20 cellular contexts compared by ENCODE assay signal in genomic region chr1:55285849-55286248, GRCh38.
DNase-seq lines count a peak whose midpoint lies in the region; ATAC-seq, FAIRE-seq and TF ChIP-seq lines count a peak whose summit lies in the region.
"Had no signal": no experiment of that assay in that cellular context is flagged by ENCODE, and none has a peak within 500 bp of the region (broad histone marks: within the 10 kb centered on the region; RNA-seq: fewer than 3 reads in every experiment).

No MANE protein-coding gene starts in this region.

- no peak overlapping the region for H2AFZ ChIP-seq in SK-N-SH (ENCODE audit: low read depth)

- 0 out of 2 replicates have a peak, but pooled peaks have one; percentile 7 for TF ChIP-seq CTCF in SK-N-SH (IDR thresholded peaks at IDR 0.05)

- POLR2A ChIA-PET in SK-N-SH (lab: Yijun Ruan, JAX) = no interaction called here

- DNase-seq in SK-N-SH (no peak), NCI-H510A (lab: John Stamatoyannopoulos, UW) (peak; percentile 23), epithelial cell of prostate (ENCODE audit: low read depth, low spot score) (peak; percentile 82), small intestine (no peak), T-helper 17 cell (no peak)
- no peak for DNase-seq in stimulated activated naive B cell treated with anti-CD40 and anti-IgM and Interleukin-4, amounts not matched to agents 10 μg/mL and 1 μg/mL and 100 μg/mL, for 72 hours
- DNase-seq in NK-92 treated with Interleukin-12 subunit alpha and Interleukin-12 subunit beta, amount 100 ng/mL, for 24 hours (lab: John Stamatoyannopoulos, UW) = no peak
- DNase-seq: activated CD4-positive, alpha-beta T cell treated with anti-CD3 and anti-CD28 coated beads for 36 hours; activated naive CD4-positive, alpha-beta T cell treated with anti-CD3 and anti-CD28 coated beads, Interleukin-2, amount 50 U/mL, for 16 hours; activated T-cell treated with anti-CD3 and anti-CD28 coated beads for 4 hours; body of pancreas; left ventricle myocardium superior; MM.1S; NCI-H1930; SHP77; spleen; stimulated activated naive CD8-positive, alpha-beta T cell treated with anti-CD3 and anti-CD28 coated beads, Interleukin-15, Interleukin-2, amounts not matched to agents 100 U/mL and 50 U/mL, for 24 hours; uterus had no signal

- no peak for TF ChIP-seq EP300 in SK-N-SH (IDR thresholded peaks at IDR 0.05; ENCODE audit: borderline replicate concordance in 1 of 2, low read depth in 1 of 2, low read length in 1 of 2)

- peak overlapping the region; percentile 99 for H3K27ac Mint-ChIP-seq in stimulated activated naive B cell treated with anti-CD40 and anti-IgM and Interleukin-4, amounts not matched to agents 10 μg/mL and 1 μg/mL and 100 μg/mL, for 72 hours
- no peak overlapping the region for H3K27ac Mint-ChIP-seq in T-helper 17 cell

- H3K4me2 ChIP-seq in SK-N-SH = no peak overlapping the region

- no peaks in the 10 kb centered on the region for H3K79me2 ChIP-seq in SK-N-SH (ENCODE audit: insufficient read depth)

- H3K36me3 Mint-ChIP-seq in stimulated activated naive B cell treated with anti-CD40 and anti-IgM and Interleukin-4, amounts not matched to agents 10 μg/mL and 1 μg/mL and 100 μg/mL, for 72 hours = peaks cover 5 to 20% of the 10 kb centered on the region in 2 donors
- peaks cover 5% of the 10 kb centered on the region for H3K36me3 Mint-ChIP-seq in T-helper 17 cell (ENCODE audit: low read depth)

- H3K9me3 ChIP-seq in SK-N-SH (no peaks in the 10 kb centered on the region), small intestine (ENCODE audit: control insufficient read depth, low read depth) (no peaks in the 10 kb centered on the region), T-helper 17 cell (ENCODE audit: control insufficient read depth, low read length, poor library complexity, severe bottlenecking) (no peaks in the 10 kb centered on the region)
- H3K9me3 ChIP-seq: body of pancreas, spleen, uterus had no signal

- no peaks in the 10 kb centered on the region for H3K27me3 Mint-ChIP-seq in stimulated activated naive B cell treated with anti-CD40 and anti-IgM and Interleukin-4, amounts not matched to agents 10 μg/mL and 1 μg/mL and 100 μg/mL, for 72 hours
- H3K27me3 Mint-ChIP-seq in T-helper 17 cell = peaks cover 33% of the 10 kb centered on the region

- no peak overlapping the region for H3K9ac ChIP-seq in SK-N-SH

- H4K20me1 ChIP-seq in SK-N-SH (ENCODE audit: insufficient read depth) = no peaks in the 10 kb centered on the region

- no peak for ATAC-seq in SK-N-SH treated with all-trans-retinoic acid at 6 μM for 48 hours
- ATAC-seq in stimulated activated naive B cell treated with anti-CD40 and anti-IgM and Interleukin-4, amounts not matched to agents 10 μg/mL and 1 μg/mL and 100 μg/mL, for 72 hours (replicated peaks) = no peak
- ATAC-seq in T-helper 17 cell = no peak
- ATAC-seq: activated CD4-positive, alpha-beta T cell treated with anti-CD3 and anti-CD28 coated beads for 36 hours; body of pancreas; stimulated activated naive CD8-positive, alpha-beta T cell treated with anti-CD3 and anti-CD28 coated beads, Interleukin-15, Interleukin-2, amounts not matched to agents 100 U/mL and 50 U/mL, for 24 hours had no signal

- H3K9me3 Mint-ChIP-seq in stimulated activated naive B cell treated with anti-CD40 and anti-IgM and Interleukin-4, amounts not matched to agents 10 μg/mL and 1 μg/mL and 100 μg/mL, for 72 hours = peaks cover 5% of the 10 kb centered on the region in 2 donors

- no peaks in the 10 kb centered on the region for H3K36me3 ChIP-seq in SK-N-SH (replicated peaks in 1 of 2; ENCODE audit: control insufficient read depth in 1 of 2, insufficient read depth in 2 of 2, low read length in 1 of 2)
- H3K36me3 ChIP-seq in small intestine (ENCODE audit: control insufficient read depth in 2 of 2, insufficient read depth in 2 of 2, low read length in 2 of 2) = no peaks in the 10 kb centered on the region
- H3K36me3 ChIP-seq: spleen, uterus had no signal

- 100% methylated on average over 1 of the region's 1 CpG for WGBS in SK-N-SH (ENCODE audit: low lambda C conversion rate)
- 57 to 85% (median 77%) methylated on average over 1 of the region's 1 CpG for WGBS in small intestine, 3 donors

- H3K27me3 ChIP-seq in SK-N-SH (ENCODE audit: insufficient read depth) (no peaks in the 10 kb centered on the region), small intestine (ENCODE audit: control insufficient read depth in 2 of 2, insufficient read depth in 2 of 2, low read length in 2 of 2) (no peaks in the 10 kb centered on the region)
- H3K27me3 ChIP-seq: body of pancreas, spleen, uterus had no signal

- no peaks in the 10 kb centered on the region for H3F3A ChIP-seq in SK-N-SH (replicated peaks; ENCODE audit: insufficient read depth)

- H3K4me3 ChIP-seq in SK-N-SH (ENCODE audit: low read depth in 2 of 2, low read length in 1 of 2) (no peak overlapping the region), small intestine (ENCODE audit: low read depth in 1 of 2, low read length in 2 of 2) (no peak overlapping the region)
- H3K4me3 ChIP-seq: body of pancreas, spleen, uterus had no signal

- no peaks in the 10 kb centered on the region for H3K9me2 ChIP-seq in SK-N-SH

- CTCF ChIA-PET in SK-N-SH (lab: Yijun Ruan, JAX) = interaction anchor here (0.7 to 5.5 kb wide), 8 partner anchors 8 to 1299 kb away, joined by 3 to 70 read pairs (median 4); partner anchors contain the start of gene PLPP3

- 0 out of 2 replicates have a peak, but pooled peaks have one; percentile 24 for TF ChIP-seq RAD21 in SK-N-SH (IDR thresholded peaks at IDR 0.05; ENCODE audit: low read length)

- H3K4me3 Mint-ChIP-seq in stimulated activated naive B cell treated with anti-CD40 and anti-IgM and Interleukin-4, amounts not matched to agents 10 μg/mL and 1 μg/mL and 100 μg/mL, for 72 hours = no peak overlapping the region
- no peak overlapping the region for H3K4me3 Mint-ChIP-seq in T-helper 17 cell
- H3K4me3 Mint-ChIP-seq: activated CD4-positive, alpha-beta T cell treated with anti-CD3 and anti-CD28 coated beads for 36 hours had no signal

- peak overlapping the region in 1 of 2 experiments; percentile 82; a peak in 2 of 4 replicates for H3K27ac ChIP-seq in SK-N-SH (ENCODE audit: low read depth in 2 of 2, low read length in 1 of 2)
- no peak overlapping the region for H3K27ac ChIP-seq in epithelial cell of prostate
- no peak overlapping the region for H3K27ac ChIP-seq in small intestine (ENCODE audit: low read depth in 1 of 2, low read length in 1 of 2)
- H3K27ac ChIP-seq: body of pancreas, spleen, uterus had no signal

- FAIRE-seq in small intestine (lab: Jason Lieb, UNC) = no peak
- FAIRE-seq: D721Med had no signal

- peaks cover 3 to 4% of the 10 kb centered on the region in 2 experiments; a peak in 3 of 4 replicates for H3K4me1 ChIP-seq in SK-N-SH (ENCODE audit: control insufficient read depth in 1 of 2, insufficient read depth in 2 of 2, low read depth in 1 of 2, low read length in 1 of 2)
- H3K4me1 ChIP-seq in small intestine (ENCODE audit: control insufficient read depth in 2 of 2, insufficient read depth in 1 of 2, low read depth in 1 of 2, low read length in 1 of 2) = no peaks in the 10 kb centered on the region
- H3K4me1 ChIP-seq: body of pancreas, uterus had no signal

- H3K4me1 Mint-ChIP-seq in stimulated activated naive B cell treated with anti-CD40 and anti-IgM and Interleukin-4, amounts not matched to agents 10 μg/mL and 1 μg/mL and 100 μg/mL, for 72 hours = peaks cover 36 to 52% of the 10 kb centered on the region in 2 donors
- H3K4me1 Mint-ChIP-seq in T-helper 17 cell = peaks cover 7% of the 10 kb centered on the region

TF ChIP-seq in SK-N-SH, 30 proteins besides CTCF, POLR2A, EP300 and RAD21:
- no peak for TF ChIP-seq FOXJ3 (CRISPR knock-in tag; IDR thresholded peaks at IDR 0.05)
- TF ChIP-seq RFX5 (IDR thresholded peaks at IDR 0.05; ENCODE audit: low read length) = 0 out of 2 replicates have a peak, but pooled peaks have one; percentile 43
- no peak for TF ChIP-seq USF2 (IDR thresholded peaks at IDR 0.05; ENCODE audit: borderline replicate concordance, low read depth, low read length)
- TF ChIP-seq FOXM1 (IDR thresholded peaks at IDR 0.05; ENCODE audit: low read depth) = no peak
- no peak for TF ChIP-seq TCF12 (IDR thresholded peaks at IDR 0.05)
- no peak for TF ChIP-seq TEAD4 (IDR thresholded peaks at IDR 0.05; ENCODE audit: borderline replicate concordance, insufficient read depth)
- TF ChIP-seq JUND (IDR thresholded peaks at IDR 0.05) = no peak
- no peak for TF ChIP-seq EZH2phosphoT487 (IDR thresholded peaks at IDR 0.05; ENCODE audit: borderline replicate concordance, low read depth)

TF ChIP-seq in SK-N-SH treated with all-trans-retinoic acid at 6 μM for 48 hours, 23 proteins besides CTCF, POLR2A, EP300 and RAD21 (continues in another document):
- TF ChIP-seq ZNF8 (CRISPR knock-in tag; IDR thresholded peaks at IDR 0.05) (no peak), CSDC2 (CRISPR knock-in tag; IDR thresholded peaks at IDR 0.05) (no peak), ZNF70 (CRISPR knock-in tag; IDR thresholded peaks at IDR 0.05) (no peak), ISL1 (CRISPR knock-in tag; IDR thresholded peaks at IDR 0.05) (no peak), TOX (CRISPR knock-in tag; IDR thresholded peaks at IDR 0.05; ENCODE audit: borderline replicate concordance) (no peak), RARB (CRISPR knock-in tag; IDR thresholded peaks at IDR 0.05) (no peak), PATZ1 (CRISPR knock-in tag; IDR thresholded peaks at IDR 0.05; ENCODE audit: borderline replicate concordance) (no peak)

Comparison
In these comparisons a context has a peak if more than half of its experiments do, and no peak if none do; other contexts are left out.
1. DNase-seq: peak in NCI-H510A (single experiment) and epithelial cell of prostate (single experiment); none in SK-N-SH (single experiment), stimulated activated naive B cell treated with anti-CD40 and anti-IgM and Interleukin-4, amounts not matched to agents 10 μg/mL and 1 μg/mL and 100 μg/mL, for 72 hours (single experiment), small intestine (single experiment), NK-92 treated with Interleukin-12 subunit alpha and Interleukin-12 subunit beta, amount 100 ng/mL, for 24 hours (single experiment) and T-helper 17 cell (0 of 3).